ENCODE assay signal across 8 cellular contexts in genomic region chr2:231463698-231464575, GRCh38. TPM values are rescaled to one million over a fixed set of nuclear protein-coding genes. Genes with fewer than 3 reads are reported as not detected.
DNase-seq lines count a peak whose midpoint lies in the region; ATAC-seq and TF ChIP-seq lines count a peak whose summit lies in the region.

NCL (minus strand) TSS chr2:231464484; CDS start chr2:231464353, 131 bp downstream.

- H3K27ac ChIP-seq in ascending aorta: peak within 1 kb of the TSS; percentile 97 to 98

- peaks cover 39 to 40% of the 10 kb centered on the region in 2 donors for H3K36me3 ChIP-seq in ascending aorta

- H3K9me3 ChIP-seq in ascending aorta: no peaks in the 10 kb centered on the region

- no peak for TF ChIP-seq CTCF in ascending aorta (IDR thresholded peaks at IDR 0.05)

- ATAC-seq in GM18498 (IDR thresholded peaks at IDR 0.05; ENCODE audit: unreplicated experiment): peak; percentile 90
- ATAC-seq in HG02884 (IDR thresholded peaks at IDR 0.05; ENCODE audit: unreplicated experiment): peak; percentile 89

- H3K4me1 ChIP-seq in ascending aorta: peaks cover 6 to 16% of the 10 kb centered on the region in 2 donors

- H3K4me3 ChIP-seq in ascending aorta: peak within 1 kb of the TSS; percentile 78 to 79
- peak within 1 kb of the TSS; percentile 94 for H3K4me3 ChIP-seq in skeletal muscle cell (ENCODE audit: low read depth, low read length)

- no peaks in the 10 kb centered on the region for H3K27me3 ChIP-seq in ascending aorta

- peak; percentile 43 for DNase-seq in NCI-H1694 (lab: John Stamatoyannopoulos, UW)
- peak; percentile 35 to 88 for DNase-seq in ascending aorta (ENCODE audit: low spot score in 2 of 2)
- peak in 34 of 51 donors; percentile 34 to 99 (median 73) for DNase-seq in hypothalamus (lab: John Stamatoyannopoulos, UW)
- peak; percentile 96 for DNase-seq in skeletal muscle cell (ENCODE audit: low read depth)
- no peak for DNase-seq in ecto neural progenitor cell (ENCODE audit: low spot score)

- intact Hi-C loops in T-helper 2 cell treated with Interferon-gamma antibody and Interleukin-4, amounts not matched to agents 100 ng/mL and 5 ng/mL, for 36 hours (cut with micrococcal nuclease): loop anchor here (1.0 to 5.0 kb wide), 9 partner anchors 18 to 1541 kb away; partner anchors contain the start of genes FBXO36, PDE6D, PTMA and TRIP12
- intact Hi-C loops in ascending aorta (cut with DNase I): loop anchor here (1.0 to 5.0 kb wide), 6 partner anchors 19 to 1543 kb away; no protein-coding TSS in a partner anchor

RNA-seq across cellular contexts. Expression of gene NCL, which starts in this region (rescaled TPM):
- total RNA-seq in T-helper 2 cell treated with Interferon-gamma antibody and Interleukin-4, amounts not matched to agents 100 ng/mL and 5 ng/mL, for 36 hours: 814 and 850 TPM in 2 replicates
- total RNA-seq in ascending aorta: 136 TPM
